In the genomic region with DNA sequence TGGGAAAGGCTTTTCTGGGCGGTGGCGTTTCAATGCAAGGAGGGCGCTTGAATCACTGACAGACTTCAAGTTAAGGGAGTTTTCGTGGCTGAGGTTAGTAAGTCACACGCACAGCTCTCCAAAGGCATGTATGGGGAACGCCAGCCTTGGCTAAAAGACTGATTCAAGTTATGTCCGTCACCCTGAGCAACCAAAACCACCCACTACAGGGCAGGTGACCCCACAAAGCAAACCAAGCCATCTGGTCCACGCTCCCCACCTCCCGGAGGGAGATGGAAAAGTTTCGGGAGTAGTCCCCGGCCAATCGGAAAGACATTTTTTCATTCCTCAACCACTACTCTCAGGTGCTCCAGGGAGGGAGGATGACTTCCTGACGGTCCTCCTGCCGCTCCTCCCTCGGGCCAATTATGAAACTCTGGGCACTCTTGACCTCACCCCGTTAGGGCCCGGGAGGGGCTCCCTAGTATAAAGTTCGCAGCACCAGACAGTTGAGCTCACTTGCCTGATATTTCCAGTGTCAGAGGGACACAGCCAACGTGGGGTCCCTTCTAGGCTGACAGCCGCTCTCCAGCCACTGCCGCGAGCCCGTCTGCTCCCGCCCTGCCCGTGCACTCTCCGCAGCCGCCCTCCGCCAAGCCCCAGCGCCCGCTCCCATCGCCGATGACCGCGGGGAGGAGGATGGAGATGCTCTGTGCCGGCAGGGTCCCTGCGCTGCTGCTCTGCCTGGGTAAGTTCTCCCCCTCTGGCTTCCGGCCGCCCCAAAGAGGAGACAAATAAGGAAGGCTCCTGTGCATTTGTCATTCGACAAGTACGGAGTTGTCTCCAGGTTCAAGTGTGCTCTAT, we compare ENCODE assay signal across 8 cellular contexts. TPM values are rescaled to one million over a fixed set of nuclear protein-coding genes. Genes with fewer than 3 reads are reported as not detected.
A peak's percentile ranks its signal among the peaks of the same experiment; 100 is the strongest.
DNase-seq lines count a peak whose midpoint lies in the region; ATAC-seq and TF ChIP-seq lines count a peak whose summit lies in the region.

A gene with protein sequence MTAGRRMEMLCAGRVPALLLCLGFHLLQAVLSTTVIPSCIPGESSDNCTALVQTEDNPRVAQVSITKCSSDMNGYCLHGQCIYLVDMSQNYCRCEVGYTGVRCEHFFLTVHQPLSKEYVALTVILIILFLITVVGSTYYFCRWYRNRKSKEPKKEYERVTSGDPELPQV (plus strand): TSS at position 497 of the 843 bp plus-strand sequence. CDS start 164 bp downstream, at position 661.

- H4K20me1 ChIP-seq in PC-3 (ENCODE audit: low read length) = no peaks in the 10 kb centered on the region

- no peaks in the 10 kb centered on the region for H3F3A ChIP-seq in PC-3 (ENCODE audit: low read length, unreplicated experiment)

- H3K27ac ChIP-seq in right cardiac atrium (ENCODE audit: low read length) = no peak within 1 kb of the TSS
- no peak within 1 kb of the TSS; the same call in 1 of the 2 replicates for H3K27ac ChIP-seq in PC-3 (ENCODE audit: low read length)

- no peak within 1 kb of the TSS for H3K27ac Mint-ChIP-seq in activated naive CD4-positive, alpha-beta T cell treated with anti-CD3 and anti-CD28 coated beads, Interleukin-2, amount 50 U/mL, for 72 hours

- H3K27me3 ChIP-seq in right cardiac atrium (ENCODE audit: control insufficient read depth, insufficient read depth) (no peaks in the 10 kb centered on the region), PC-3 (ENCODE audit: low read length) (no peaks in the 10 kb centered on the region)

- no peaks in the 10 kb centered on the region for H3K79me2 ChIP-seq in PC-3 (ENCODE audit: low read length)

- H3K4me1 ChIP-seq in right cardiac atrium (ENCODE audit: control insufficient read depth, insufficient read depth, low read length) (peaks cover 4% of the 10 kb centered on the region), PC-3 (ENCODE audit: insufficient read depth, low read length) (peaks cover 34% of the 10 kb centered on the region)

- no peak within 1 kb of the TSS for H3K9ac ChIP-seq in PC-3 (ENCODE audit: low read length)

- H3K4me3 ChIP-seq in AG04449 (ENCODE audit: low read depth, low read length) (peak within 1 kb of the TSS; percentile 55), right cardiac atrium (ENCODE audit: low read length) (peak within 1 kb of the TSS; percentile 56), PC-3 (ENCODE audit: low read length) (no peak within 1 kb of the TSS)

- ATAC-seq in GM19023 (IDR thresholded peaks at IDR 0.05; ENCODE audit: unreplicated experiment) (peak; percentile 49), HG03460 (IDR thresholded peaks at IDR 0.05; ENCODE audit: unreplicated experiment) (peak; percentile 39), right cardiac atrium (peak; percentile 68 to 82), PC-3 (no peak)
- peak; percentile 74 to 82 for ATAC-seq in activated naive CD4-positive, alpha-beta T cell treated with anti-CD3 and anti-CD28 coated beads, Interleukin-2, amount 50 U/mL, for 72 hours

- H3K36me3 Mint-ChIP-seq in activated naive CD4-positive, alpha-beta T cell treated with anti-CD3 and anti-CD28 coated beads, Interleukin-2, amount 50 U/mL, for 72 hours = no peaks in the 10 kb centered on the region

- WGBS in right cardiac atrium = 9% methylated on average over 40 of the region's 40 CpGs

- H3K9me3 ChIP-seq in right cardiac atrium (ENCODE audit: control insufficient read depth, low read length) (no peaks in the 10 kb centered on the region), PC-3 (ENCODE audit: low read length) (no peaks in the 10 kb centered on the region)

- H2AFZ ChIP-seq in PC-3 (ENCODE audit: low read length) = no peak within 1 kb of the TSS

- DNase-seq in AG04449 (ENCODE audit: low read depth, low spot score) = peak; percentile 7
- peak in 1 of 2 donors; percentile 33 for DNase-seq in activated naive CD4-positive, alpha-beta T cell treated with anti-CD3 and anti-CD28 coated beads, Interleukin-2, amount 50 U/mL, for 72 hours (ENCODE audit: low spot score in 2 of 2)
- peak; percentile 15 to 52 (median 37) for DNase-seq in right cardiac atrium
- peak; percentile 71 for DNase-seq in renal cortical epithelial cell (ENCODE audit: low read depth)
- no peak for DNase-seq in UCSD-AML1 (lab: John Stamatoyannopoulos, UW; ENCODE audit: unreplicated experiment)
- DNase-seq in PC-3 = no peak

- CTCF ChIA-PET in AG04449 (lab: Yijun Ruan, JAX) = interaction anchor here (0.9 to 3.3 kb wide), 4 partner anchors 12 to 311 kb away, joined by 5 to 17 read pairs (median 6); no protein-coding TSS in a partner anchor
- CTCF ChIA-PET in PC-3 (lab: Charles Lee) = no interaction called here

- intact Hi-C loops in right cardiac atrium (cut with DNase I) (no loop called here), PC-3 (cut with micrococcal nuclease) (no loop called here)

- POLR2A ChIA-PET in AG04449 (lab: Yijun Ruan, JAX) (no interaction called here), PC-3 (lab: Charles Lee; ENCODE audit: unreplicated experiment) (no interaction called here)

- no peaks in the 10 kb centered on the region for H3K9me3 Mint-ChIP-seq in activated naive CD4-positive, alpha-beta T cell treated with anti-CD3 and anti-CD28 coated beads, Interleukin-2, amount 50 U/mL, for 72 hours

- H3K9me2 ChIP-seq in PC-3 (replicated peaks; ENCODE audit: low read length) = no peaks in the 10 kb centered on the region

- no peak within 1 kb of the TSS for H3K4me2 ChIP-seq in PC-3 (ENCODE audit: low read length)

- TF ChIP-seq CTCF in AG04449 (IDR thresholded peaks at IDR 0.05; ENCODE audit: insufficient read depth, low read length, missing control alignments) (no peak), PC-3 (conservative IDR thresholded peaks at IDR 0.05; ENCODE audit: low read depth, low read length) (no peak)

- no peaks in the 10 kb centered on the region for H3K36me3 ChIP-seq in PC-3 (ENCODE audit: low read depth, low read length)

- BruUV-seq in PC-3 (replicated peaks; lab: Mats Ljungman, UMichigan) = no TSS peak

RNA-seq across cellular contexts. Expression of the gene that starts here (rescaled TPM):
- total RNA-seq in activated naive CD4-positive, alpha-beta T cell treated with anti-CD3 and anti-CD28 coated beads, Interleukin-2, amount 50 U/mL, for 72 hours = under 1 TPM in 1 of 2 donors, not detected in 1; 0.07 TPM
- total RNA-seq in right cardiac atrium = under 1 TPM; 0.08 to 0.26 (median 0.16) TPM
- polyA plus RNA-seq in right cardiac atrium = 0.29 TPM
- 2.0 and 35.9 TPM in 2 replicates for total RNA-seq in renal cortical epithelial cell
- 1.3 and 2.2 TPM in 2 replicates for total RNA-seq in PC-3 (2014; rRNA removed)

Comparison
In these comparisons a context has a peak if more than half of its experiments do, and no peak if none do; other contexts are left out.
1. Peak in ATAC-seq in activated naive CD4-positive, alpha-beta T cell treated with anti-CD3 and anti-CD28 coated beads, Interleukin-2, amount 50 U/mL, for 72 hours; RNA of the gene not detected or under 1 TPM.
2. Peak in DNase-seq, ATAC-seq and H3K4me3 ChIP-seq in right cardiac atrium; RNA of the gene not detected or under 1 TPM.
3. DNase-seq: peak in AG04449 (single experiment) and renal cortical epithelial cell (single experiment); none in UCSD-AML1 (single experiment) and PC-3 (single experiment).